ENCODE assay signal across 21 cellular contexts in the genomic region with DNA sequence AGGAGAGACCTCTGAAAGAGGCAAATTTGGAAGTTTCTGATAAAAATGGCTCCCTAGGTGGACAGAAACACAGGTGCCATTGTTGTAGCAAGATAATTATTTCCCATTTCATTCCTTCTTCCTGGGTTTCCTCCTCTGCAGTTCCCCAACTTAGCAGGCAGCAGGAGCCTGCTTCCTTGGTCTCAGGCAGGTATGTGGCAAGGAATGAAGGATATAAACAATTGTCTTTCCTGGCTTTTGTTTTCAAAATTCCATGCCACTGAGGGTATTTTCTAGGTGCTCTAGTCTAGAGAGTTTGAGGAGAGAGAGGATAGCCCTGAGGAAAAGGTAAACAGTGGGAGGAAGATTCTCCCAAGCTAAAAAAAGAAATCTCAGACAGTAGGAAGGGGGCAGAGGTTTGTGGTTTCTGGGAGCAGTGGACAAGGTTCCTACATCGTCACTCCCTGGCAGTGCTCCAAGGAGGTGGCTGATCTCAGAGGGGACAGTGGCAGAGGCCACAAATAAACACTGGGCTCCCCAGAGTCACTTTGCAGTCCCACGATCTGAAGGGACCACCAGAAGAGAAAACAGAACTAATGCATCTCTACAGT.
A peak's percentile ranks its signal among the peaks of the same experiment; 100 is the strongest.
DNase-seq lines count a peak whose midpoint lies in the region; FAIRE-seq and TF ChIP-seq lines count a peak whose summit lies in the region.
"Had no signal": no experiment of that assay in that cellular context is flagged by ENCODE, and none has a peak within 500 bp of the region (broad histone marks: within the 10 kb centered on the region; RNA-seq: fewer than 3 reads in every experiment).

No MANE protein-coding gene starts in this region.

- H3K27me3 ChIP-seq in osteoblast (ENCODE audit: insufficient read depth, low read length) (no peaks in the 10 kb centered on the region), tibial nerve (no peaks in the 10 kb centered on the region)
- H3K27me3 ChIP-seq: adrenal gland, cardiac muscle cell, pancreas had no signal

- no peak overlapping the region for H3K4me2 ChIP-seq in osteoblast (ENCODE audit: insufficient read depth, low read length)

- H3K4me3 ChIP-seq in osteoblast (ENCODE audit: insufficient read depth, low read length) = no peak overlapping the region
- H3K4me3 ChIP-seq in tibial nerve = no peak overlapping the region
- H3K4me3 ChIP-seq: adrenal gland, cardiac muscle cell, dorsolateral prefrontal cortex, pancreas had no signal

- peaks cover 10% of the 10 kb centered on the region for H3K9me3 Mint-ChIP-seq in chondrocyte (ENCODE audit: low read depth)
- H3K9me3 Mint-ChIP-seq: T-helper 2 cell treated with Interferon-gamma antibody and Interleukin-4, amounts not matched to agents 5 μg/mL and 100 μg/mL, for 36 hours had no signal

- H3K79me2 ChIP-seq in osteoblast (ENCODE audit: insufficient read depth, low read length) = no peaks in the 10 kb centered on the region

- H3K4me1 ChIP-seq in osteoblast (ENCODE audit: insufficient read depth, low read length) (peaks cover 17% of the 10 kb centered on the region), tibial nerve (peaks cover 0 to 3% (median 0%) of the 10 kb centered on the region in 4 donors)
- H3K4me1 ChIP-seq: adrenal gland, pancreas had no signal

- H3K9me3 ChIP-seq in osteoblast (ENCODE audit: low read depth, low read length) (no peaks in the 10 kb centered on the region), tibial nerve (peaks cover 0 to 6% (median 0%) of the 10 kb centered on the region in 4 donors)
- H3K9me3 ChIP-seq: adrenal gland, pancreas had no signal

- FAIRE-seq in HTR-8/SVneo (lab: Jason Lieb, UNC) = no peak
- FAIRE-seq: D721Med, pancreas had no signal

- TF ChIP-seq EP300 in tibial nerve (IDR thresholded peaks at IDR 0.05) = no peak

- TF ChIP-seq CTCF in chondrocyte (IDR thresholded peaks at IDR 0.05) = no peak
- TF ChIP-seq CTCF in osteoblast (IDR thresholded peaks at IDR 0.05; ENCODE audit: extremely low read depth, low read depth, low read length) = no peak
- no peak for TF ChIP-seq CTCF in tibial nerve (IDR thresholded peaks at IDR 0.05)

- H4K20me1 ChIP-seq in osteoblast (ENCODE audit: insufficient read depth, low read length) = no peaks in the 10 kb centered on the region

- H3K36me3 ChIP-seq in osteoblast (ENCODE audit: insufficient read depth, low read length) (no peaks in the 10 kb centered on the region), tibial nerve (no peaks in the 10 kb centered on the region)
- H3K36me3 ChIP-seq: adrenal gland, cardiac muscle cell, pancreas had no signal

- no peaks in the 10 kb centered on the region for H3K27me3 Mint-ChIP-seq in chondrocyte (ENCODE audit: low read depth)

- WGBS in tibial nerve, 2 donors = 8 to 19% methylated on average over 2 of the region's 2 CpGs

- H3K27ac Mint-ChIP-seq in chondrocyte (ENCODE audit: unreplicated experiment) = peak overlapping the region; percentile 19
- H3K27ac Mint-ChIP-seq: activated CD8-positive, alpha-beta memory T cell treated with anti-CD3 and anti-CD28 coated beads, Interleukin-2, amount 10 ng/mL, durations not matched to agents 7 days and 5 days; T-helper 2 cell treated with Interferon-gamma antibody and Interleukin-4, amounts not matched to agents 5 μg/mL and 100 μg/mL, for 36 hours had no signal

- TF ChIP-seq POLR2A in tibial nerve (IDR thresholded peaks at IDR 0.05) = no peak

- DNase-seq in Daoy (ENCODE audit: low read depth) (peak; percentile 25), HTR-8/SVneo (ENCODE audit: insufficient read length, low spot score) (peak; percentile 12), chondrocyte (ENCODE audit: low spot score) (no peak), osteoblast (ENCODE audit: insufficient read length, low spot score, missing footprints) (no peak), tibial nerve (ENCODE audit: low spot score in 2 of 2) (no peak), DMS79 treated with DMSO at 0.1 percent for 48 hours (lab: John Stamatoyannopoulos, UW) (no peak), T-helper 9 cell (no peak), NCI-H2196 treated with DMSO at 0.1 percent for 48 hours (lab: John Stamatoyannopoulos, UW; ENCODE audit: unreplicated experiment) (no peak)
- DNase-seq: activated CD4-positive, CD25-positive, alpha-beta regulatory T cell treated with anti-CD3 and anti-CD28 coated beads, Interleukin-2, amount 50 U/mL, for 72 hours; activated CD8-positive, alpha-beta memory T cell treated with anti-CD3 and anti-CD28 coated beads, Interleukin-2, amount 10 ng/mL, durations not matched to agents 7 days and 5 days; AML-193; dorsolateral prefrontal cortex; left ventricle myocardium superior; NCI-H2029; NCI-H510A treated with DMSO at 0.1 percent for 48 hours; SHP77 treated with DMSO at 0.1 percent for 48 hours had no signal

- no peaks in the 10 kb centered on the region for H3K36me3 Mint-ChIP-seq in chondrocyte (ENCODE audit: low read depth)
- H3K36me3 Mint-ChIP-seq: activated CD8-positive, alpha-beta memory T cell treated with anti-CD3 and anti-CD28 coated beads, Interleukin-2, amount 10 ng/mL, durations not matched to agents 7 days and 5 days had no signal

- H3K27ac ChIP-seq in osteoblast (ENCODE audit: low read depth, low read length) (no peak overlapping the region), tibial nerve (no peak overlapping the region)
- H3K27ac ChIP-seq: adrenal gland, cardiac muscle cell, dorsolateral prefrontal cortex, pancreas had no signal

- H2AFZ ChIP-seq in osteoblast (ENCODE audit: low read length) = peak overlapping the region; percentile 54

- H3K4me3 Mint-ChIP-seq in chondrocyte (ENCODE audit: unreplicated experiment) = no peak overlapping the region
- H3K4me3 Mint-ChIP-seq: activated CD8-positive, alpha-beta memory T cell treated with anti-CD3 and anti-CD28 coated beads, Interleukin-2, amount 10 ng/mL, durations not matched to agents 7 days and 5 days; T-helper 2 cell treated with Interferon-gamma antibody and Interleukin-4, amounts not matched to agents 5 μg/mL and 100 μg/mL, for 36 hours had no signal

- H3K4me1 Mint-ChIP-seq in chondrocyte (ENCODE audit: low read depth) = peaks cover 43% of the 10 kb centered on the region
- H3K4me1 Mint-ChIP-seq: activated CD8-positive, alpha-beta memory T cell treated with anti-CD3 and anti-CD28 coated beads, Interleukin-2, amount 10 ng/mL, durations not matched to agents 7 days and 5 days had no signal

Comparison
In these comparisons a context has a peak if more than half of its experiments do, and no peak if none do; other contexts are left out.
1. DNase-seq: peak in Daoy (single experiment) and HTR-8/SVneo (single experiment); none in chondrocyte (single experiment), osteoblast (single experiment), tibial nerve (0 of 2), DMS79 treated with DMSO at 0.1 percent for 48 hours (single experiment), T-helper 9 cell (single experiment) and NCI-H2196 treated with DMSO at 0.1 percent for 48 hours (single experiment).